Comparison of ENCODE assay signal across 21 cellular contexts in the genomic region with DNA sequence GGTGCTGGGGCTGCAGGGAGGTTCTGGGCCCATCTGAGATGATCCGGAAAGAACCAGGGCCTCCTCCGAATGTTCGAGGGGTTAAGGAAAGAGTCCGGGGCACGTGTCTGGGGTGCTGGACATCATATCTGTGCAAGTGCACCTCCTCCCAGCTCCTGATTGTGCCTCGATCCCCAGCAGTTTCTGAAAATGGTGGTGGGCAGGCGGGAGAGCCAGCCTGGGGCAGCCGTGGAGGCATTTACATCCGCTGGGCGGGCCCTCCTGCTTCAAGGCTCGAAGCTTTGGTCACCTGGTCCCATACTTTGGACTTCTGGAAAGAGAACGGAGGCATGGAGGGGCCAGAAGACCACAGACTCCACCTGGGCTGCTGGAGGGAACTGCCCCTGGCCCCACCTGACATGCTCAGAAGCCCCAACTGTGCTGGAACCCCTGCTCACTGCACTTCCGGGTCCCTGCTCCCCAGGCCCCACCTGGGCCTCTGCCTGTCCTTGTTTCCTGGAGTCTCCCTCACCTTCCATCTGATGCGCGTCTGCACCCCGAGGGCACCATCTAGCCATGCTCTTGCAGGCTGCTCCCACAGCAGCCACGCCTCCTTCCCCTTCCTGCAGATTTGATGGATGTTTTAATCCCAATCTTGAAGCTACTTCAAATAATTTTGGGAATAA.
"Had no signal": no experiment of that assay in that cellular context is flagged by ENCODE, and none has a peak within 500 bp of the region (broad histone marks: within the 10 kb centered on the region; RNA-seq: fewer than 3 reads in every experiment).

No MANE protein-coding gene starts in this region.

- H3K9me3 ChIP-seq: esophagus squamous epithelium, pancreas, right lobe of liver, testis, tibial nerve had no signal

- H3K9me3 Mint-ChIP-seq: dendritic cell treated with granulocyte-macrophage colony-stimulating factor and Interleukin-4, amounts not matched to agents 40 ng/mL and 50 ng/mL, for 4 days; effector memory CD8-positive, alpha-beta T cell; immature natural killer cell; naive thymus-derived CD4-positive, alpha-beta T cell; neural progenitor cell; stimulated activated naive B cell treated with anti-CD40 and anti-IgM and Interleukin-4, amounts not matched to agents 10 μg/mL and 1 μg/mL and 100 μg/mL, for 72 hours; stimulated activated naive CD8-positive, alpha-beta T cell treated with anti-CD3 and anti-CD28 coated beads, Interleukin-15, amount 100 ng/mL, for 72 hours had no signal

- H3K4me3 ChIP-seq: esophagus squamous epithelium, neural progenitor cell, pancreas, right lobe of liver, testis, tibial nerve had no signal

- H3K4me2 ChIP-seq: neural progenitor cell had no signal

- H3K27ac Mint-ChIP-seq: dendritic cell treated with granulocyte-macrophage colony-stimulating factor and Interleukin-4, amounts not matched to agents 40 ng/mL and 50 ng/mL, for 4 days; naive thymus-derived CD4-positive, alpha-beta T cell; neural progenitor cell; progenitor cell of endocrine pancreas; stimulated activated naive B cell treated with anti-CD40 and anti-IgM and Interleukin-4, amounts not matched to agents 10 μg/mL and 1 μg/mL and 100 μg/mL, for 72 hours; stimulated activated naive CD8-positive, alpha-beta T cell treated with anti-CD3 and anti-CD28 coated beads, Interleukin-15, amount 100 ng/mL, for 72 hours had no signal

- ATAC-seq: effector memory CD8-positive, alpha-beta T cell; left cardiac atrium; naive thymus-derived CD4-positive, alpha-beta T cell; pancreas; right lobe of liver; stimulated activated naive B cell treated with anti-CD40 and anti-IgM and Interleukin-4, amounts not matched to agents 10 μg/mL and 1 μg/mL and 100 μg/mL, for 72 hours; stimulated activated naive CD8-positive, alpha-beta T cell treated with anti-CD3 and anti-CD28 coated beads, Interleukin-15, amount 100 ng/mL, for 72 hours had no signal

- H3K36me3 Mint-ChIP-seq: immature natural killer cell; naive thymus-derived CD4-positive, alpha-beta T cell; neural progenitor cell; stimulated activated naive B cell treated with anti-CD40 and anti-IgM and Interleukin-4, amounts not matched to agents 10 μg/mL and 1 μg/mL and 100 μg/mL, for 72 hours had no signal

- H2AFZ ChIP-seq: neural progenitor cell had no signal

- H3K27ac ChIP-seq: esophagus squamous epithelium, neural progenitor cell, pancreas, right lobe of liver, testis, tibial nerve had no signal

- H3K27me3 Mint-ChIP-seq: naive thymus-derived CD4-positive, alpha-beta T cell; progenitor cell of endocrine pancreas; stimulated activated naive CD8-positive, alpha-beta T cell treated with anti-CD3 and anti-CD28 coated beads, Interleukin-15, amount 100 ng/mL, for 72 hours had no signal

- H3K36me3 ChIP-seq: esophagus squamous epithelium, neural progenitor cell, pancreas, right lobe of liver, tibial nerve had no signal

- H3K4me1 Mint-ChIP-seq: immature natural killer cell; neural progenitor cell; stimulated activated naive B cell treated with anti-CD40 and anti-IgM and Interleukin-4, amounts not matched to agents 10 μg/mL and 1 μg/mL and 100 μg/mL, for 72 hours had no signal

- H3K4me3 Mint-ChIP-seq: dendritic cell treated with granulocyte-macrophage colony-stimulating factor and Interleukin-4, amounts not matched to agents 40 ng/mL and 50 ng/mL, for 4 days; effector memory CD8-positive, alpha-beta T cell; immature natural killer cell; naive thymus-derived CD4-positive, alpha-beta T cell; neural progenitor cell; stimulated activated naive B cell treated with anti-CD40 and anti-IgM and Interleukin-4, amounts not matched to agents 10 μg/mL and 1 μg/mL and 100 μg/mL, for 72 hours; stimulated activated naive CD8-positive, alpha-beta T cell treated with anti-CD3 and anti-CD28 coated beads, Interleukin-15, amount 100 ng/mL, for 72 hours had no signal

- H3K4me1 ChIP-seq: esophagus squamous epithelium, neural progenitor cell, pancreas, right lobe of liver, testis, tibial nerve had no signal

- DNase-seq: central memory CD4-positive, alpha-beta T cell; effector memory CD8-positive, alpha-beta T cell; esophagus squamous epithelium; foreskin fibroblast; immature natural killer cell; mammary epithelial cell; naive thymus-derived CD4-positive, alpha-beta T cell; occipital lobe; pancreas; stimulated activated CD4-positive, alpha-beta T cell treated with anti-CD3 and anti-CD28 coated beads, Interleukin-15, amount 100 ng/mL, for 24 hours; stimulated activated CD4-positive, alpha-beta T cell treated with anti-CD3 and anti-CD28 coated beads, Interleukin-1b, Interleukin-23, amount 100 ng/mL, for 48 hours; stimulated activated CD4-positive, alpha-beta T cell treated with anti-CD3 and anti-CD28 coated beads, Interleukin-4, amount 100 ng/mL, for 24 hours; stimulated activated naive B cell treated with anti-CD40 and anti-IgM and Interleukin-4, amounts not matched to agents 10 μg/mL and 1 μg/mL and 100 μg/mL, for 72 hours; stimulated activated naive CD8-positive, alpha-beta T cell treated with anti-CD3 and anti-CD28 coated beads, Interleukin-15, amount 100 ng/mL, for 72 hours; testis had no signal

- H3K27me3 ChIP-seq: neural progenitor cell, pancreas, right lobe of liver, testis, tibial nerve had no signal
